2 cellular contexts compared by ENCODE assay signal in the genomic region with DNA sequence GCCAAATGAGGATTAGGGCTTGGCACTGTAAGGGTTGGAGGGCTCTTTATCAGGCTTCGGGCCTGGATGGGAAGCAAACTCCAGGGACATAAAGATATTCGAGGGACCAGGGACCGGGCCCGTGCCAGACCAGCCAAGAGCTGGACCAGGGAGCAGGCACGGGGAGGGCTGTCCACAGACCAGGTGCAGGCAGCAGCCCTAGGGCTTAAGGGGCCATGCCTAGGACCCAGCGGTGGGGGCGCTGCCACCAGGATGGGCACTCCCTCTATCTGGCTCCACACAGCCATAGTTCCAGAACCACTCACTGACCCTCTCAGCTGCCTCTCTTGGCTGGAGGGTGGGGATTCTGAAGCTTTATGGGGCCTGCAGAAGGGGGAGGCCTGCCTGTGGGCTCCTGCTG.
TF ChIP-seq lines count a peak whose summit lies in the region.

No MANE protein-coding gene starts in this region.

TF ChIP-seq in SK-N-SH, 30 proteins besides CTCF, POLR2A, EP300 and RAD21 (continued from another document):
- no peak for TF ChIP-seq EZH2phosphoT487 (IDR thresholded peaks at IDR 0.05; ENCODE audit: borderline replicate concordance, low read depth)

TF ChIP-seq in WTC11, 78 proteins besides CTCF, POLR2A, EP300 and RAD21 (continued from another document):
- TF ChIP-seq HMGXB4 (CRISPR knock-in tag; IDR thresholded peaks at IDR 0.05) (no peak), ATF6 (CRISPR knock-in tag; IDR thresholded peaks at IDR 0.05) (no peak), ZNF263 (CRISPR knock-in tag; IDR thresholded peaks at IDR 0.05; ENCODE audit: low read depth) (no peak), RORB (CRISPR knock-in tag; IDR thresholded peaks at IDR 0.05) (no peak), IRF2 (CRISPR knock-in tag; IDR thresholded peaks at IDR 0.05; ENCODE audit: borderline replicate concordance, low read depth) (no peak), JAZF1 (CRISPR knock-in tag; IDR thresholded peaks at IDR 0.05) (no peak), ZNF317 (CRISPR knock-in tag; IDR thresholded peaks at IDR 0.05; ENCODE audit: borderline replicate concordance, low read depth) (no peak), NR2C2 (CRISPR knock-in tag; IDR thresholded peaks at IDR 0.05) (no peak), CBFB (CRISPR knock-in tag; IDR thresholded peaks at IDR 0.05; ENCODE audit: low read depth) (no peak), ZNF423 (CRISPR knock-in tag; IDR thresholded peaks at IDR 0.05) (no peak), SP1 (CRISPR knock-in tag; conservative IDR thresholded peaks at IDR 0.05) (no peak), TP53 (CRISPR knock-in tag; IDR thresholded peaks at IDR 0.05) (no peak), NFATC4 (CRISPR knock-in tag; IDR thresholded peaks at IDR 0.05) (no peak), ESRRA (CRISPR knock-in tag; IDR thresholded peaks at IDR 0.05; ENCODE audit: borderline replicate concordance) (no peak), ZNF512 (CRISPR knock-in tag; IDR thresholded peaks at IDR 0.05; ENCODE audit: borderline replicate concordance) (no peak), TEAD4 (CRISPR knock-in tag; IDR thresholded peaks at IDR 0.05) (no peak)
- TF ChIP-seq, protein P1, sequence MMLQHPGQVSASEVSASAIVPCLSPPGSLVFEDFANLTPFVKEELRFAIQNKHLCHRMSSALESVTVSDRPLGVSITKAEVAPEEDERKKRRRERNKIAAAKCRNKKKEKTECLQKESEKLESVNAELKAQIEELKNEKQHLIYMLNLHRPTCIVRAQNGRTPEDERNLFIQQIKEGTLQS (CRISPR knock-in tag; conservative IDR thresholded peaks at IDR 0.05) = no peak
- TF ChIP-seq, protein P2, sequence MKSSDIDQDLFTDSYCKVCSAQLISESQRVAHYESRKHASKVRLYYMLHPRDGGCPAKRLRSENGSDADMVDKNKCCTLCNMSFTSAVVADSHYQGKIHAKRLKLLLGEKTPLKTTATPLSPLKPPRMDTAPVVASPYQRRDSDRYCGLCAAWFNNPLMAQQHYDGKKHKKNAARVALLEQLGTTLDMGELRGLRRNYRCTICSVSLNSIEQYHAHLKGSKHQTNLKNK (CRISPR knock-in tag; IDR thresholded peaks at IDR 0.05) = no peak
- TF ChIP-seq, protein P3, sequence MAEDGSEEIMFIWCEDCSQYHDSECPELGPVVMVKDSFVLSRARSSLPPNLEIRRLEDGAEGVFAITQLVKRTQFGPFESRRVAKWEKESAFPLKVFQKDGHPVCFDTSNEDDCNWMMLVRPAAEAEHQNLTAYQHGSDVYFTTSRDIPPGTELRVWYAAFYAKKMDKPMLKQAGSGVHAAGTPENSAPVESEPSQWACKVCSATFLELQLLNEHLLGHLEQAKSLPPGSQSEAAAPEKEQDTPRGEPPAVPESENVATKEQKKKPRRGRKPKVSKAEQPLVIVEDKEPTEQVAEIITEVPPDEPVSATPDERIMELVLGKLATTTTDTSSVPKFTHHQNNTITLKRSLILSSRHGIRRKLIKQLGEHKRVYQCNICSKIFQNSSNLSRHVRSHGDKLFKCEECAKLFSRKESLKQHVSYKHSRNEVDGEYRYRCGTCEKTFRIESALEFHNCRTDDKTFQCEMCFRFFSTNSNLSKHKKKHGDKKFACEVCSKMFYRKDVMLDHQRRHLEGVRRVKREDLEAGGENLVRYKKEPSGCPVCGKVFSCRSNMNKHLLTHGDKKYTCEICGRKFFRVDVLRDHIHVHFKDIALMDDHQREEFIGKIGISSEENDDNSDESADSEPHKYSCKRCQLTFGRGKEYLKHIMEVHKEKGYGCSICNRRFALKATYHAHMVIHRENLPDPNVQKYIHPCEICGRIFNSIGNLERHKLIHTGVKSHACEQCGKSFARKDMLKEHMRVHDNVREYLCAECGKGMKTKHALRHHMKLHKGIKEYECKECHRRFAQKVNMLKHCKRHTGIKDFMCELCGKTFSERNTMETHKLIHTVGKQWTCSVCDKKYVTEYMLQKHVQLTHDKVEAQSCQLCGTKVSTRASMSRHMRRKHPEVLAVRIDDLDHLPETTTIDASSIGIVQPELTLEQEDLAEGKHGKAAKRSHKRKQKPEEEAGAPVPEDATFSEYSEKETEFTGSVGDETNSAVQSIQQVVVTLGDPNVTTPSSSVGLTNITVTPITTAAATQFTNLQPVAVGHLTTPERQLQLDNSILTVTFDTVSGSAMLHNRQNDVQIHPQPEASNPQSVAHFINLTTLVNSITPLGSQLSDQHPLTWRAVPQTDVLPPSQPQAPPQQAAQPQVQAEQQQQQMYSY (CRISPR knock-in tag; IDR thresholded peaks at IDR 0.05) = no peak
